Comparison of ENCODE assay signal across 8 cellular contexts in genomic region chr15:68797589-68798377, GRCh38. TPM values are rescaled to one million over a fixed set of nuclear protein-coding genes. Genes with fewer than 3 reads are reported as not detected.
DNase-seq lines count a peak whose midpoint lies in the region; ATAC-seq and TF ChIP-seq lines count a peak whose summit lies in the region.

No MANE protein-coding gene starts in this region.

- H3K27ac ChIP-seq in adrenal gland: peak overlapping the region in 3 of 5 donors; percentile 16 to 43 (median 22)

- peak in 1 of 2 donors; percentile 22 for TF ChIP-seq POLR2A in adrenal gland (IDR thresholded peaks at IDR 0.05)

- H3K4me3 ChIP-seq in adrenal gland: no peak overlapping the region

- H3K4me1 ChIP-seq in adrenal gland (replicated peaks in 1 of 2): peaks cover 33 to 60% of the 10 kb centered on the region in 2 donors

- no peak for TF ChIP-seq CTCF in adrenal gland (IDR thresholded peaks at IDR 0.05)

- peak overlapping the region; percentile 25 for H3K27ac Mint-ChIP-seq in activated naive CD4-positive, alpha-beta T cell treated with anti-CD3 and anti-CD28 coated beads for 36 hours
- peak overlapping the region; percentile 35 for H3K27ac Mint-ChIP-seq in memory B cell

- no peaks in the 10 kb centered on the region for H3K27me3 Mint-ChIP-seq in activated naive CD4-positive, alpha-beta T cell treated with anti-CD3 and anti-CD28 coated beads for 36 hours (ENCODE audit: low read depth)
- H3K27me3 Mint-ChIP-seq in memory B cell: no peaks in the 10 kb centered on the region

- no peak for DNase-seq in activated naive CD4-positive, alpha-beta T cell treated with anti-CD3 and anti-CD28 coated beads for 36 hours
- no peak for DNase-seq in activated naive CD4-positive, alpha-beta T cell (lab: John Stamatoyannopoulos, UW)
- peak in 3 of 7 donors; percentile 52 to 60 (median 54) for DNase-seq in adrenal gland
- no peak for DNase-seq in memory B cell (ENCODE audit: low spot score in 2 of 2)
- DNase-seq in superior temporal gyrus (ENCODE audit: extremely low spot score): peak; percentile 70
- DNase-seq in NCI-H524 treated with DMSO at 0.1 percent for 48 hours (lab: John Stamatoyannopoulos, UW): no peak
- no peak for DNase-seq in DMS153 treated with DMSO at 0.1 percent for 48 hours (lab: John Stamatoyannopoulos, UW; ENCODE audit: unreplicated experiment)
- DNase-seq in NCI-H1092 treated with DMSO at 0.1 percent for 48 hours (lab: John Stamatoyannopoulos, UW): no peak

- CTCF ChIA-PET in activated naive CD4-positive, alpha-beta T cell treated with anti-CD3 and anti-CD28 coated beads for 36 hours (lab: Charles Lee): interaction anchor here (0.7 to 1.3 kb wide), 3 partner anchors 10 to 77 kb away, joined by 3 to 5 read pairs (median 3); no protein-coding TSS in a partner anchor

- WGBS in adrenal gland, 4 donors: 61 to 70% (median 65%) methylated on average over 4 to 7 of the region's 7 CpGs

- peaks cover 12% of the 10 kb centered on the region for H3K36me3 Mint-ChIP-seq in activated naive CD4-positive, alpha-beta T cell treated with anti-CD3 and anti-CD28 coated beads for 36 hours (ENCODE audit: low read depth)
- peaks cover 7% of the 10 kb centered on the region for H3K36me3 Mint-ChIP-seq in memory B cell

- intact Hi-C loops in activated naive CD4-positive, alpha-beta T cell treated with anti-CD3 and anti-CD28 coated beads for 36 hours (cut with micrococcal nuclease): loop anchor here (10.0 kb wide), 1 partner anchor 743 kb away; the partner anchor contains the start of gene PIAS1
- intact Hi-C loops in adrenal gland (cut with DNase I): no loop called here

- no peak overlapping the region for H3K4me3 Mint-ChIP-seq in activated naive CD4-positive, alpha-beta T cell treated with anti-CD3 and anti-CD28 coated beads for 36 hours
- no peak overlapping the region for H3K4me3 Mint-ChIP-seq in memory B cell

- ATAC-seq in memory B cell (ENCODE audit: low read depth): no peak

- H3K27me3 ChIP-seq in adrenal gland: no peaks in the 10 kb centered on the region

- H3K9me3 Mint-ChIP-seq in activated naive CD4-positive, alpha-beta T cell treated with anti-CD3 and anti-CD28 coated beads for 36 hours: no peaks in the 10 kb centered on the region
- no peaks in the 10 kb centered on the region for H3K9me3 Mint-ChIP-seq in memory B cell

- H3K9me3 ChIP-seq in adrenal gland (replicated peaks in 1 of 3): no peaks in the 10 kb centered on the region

- H3K36me3 ChIP-seq in adrenal gland (replicated peaks in 1 of 2): no peaks in the 10 kb centered on the region

- peaks cover 93% of the 10 kb centered on the region for H3K4me1 Mint-ChIP-seq in activated naive CD4-positive, alpha-beta T cell treated with anti-CD3 and anti-CD28 coated beads for 36 hours (ENCODE audit: low read depth)
- H3K4me1 Mint-ChIP-seq in memory B cell: peaks cover 69% of the 10 kb centered on the region

RNA-seq across cellular contexts. Expression of gene ANP32A, which starts 22.9 kb away (rescaled TPM):
- 100 to 1,000 TPM; 216 to 245 TPM for total RNA-seq in activated naive CD4-positive, alpha-beta T cell treated with anti-CD3 and anti-CD28 coated beads for 36 hours
- 10 to 100 TPM; 45.5 to 92.5 (median 76.8) TPM for total RNA-seq in adrenal gland
- 100 to 1,000 TPM in 1 of 3 donors, 10 to 100 TPM in 2; 44.5 to 170 (median 97.3) TPM for polyA plus RNA-seq in adrenal gland
